Comparison of ENCODE assay signal across 13 cellular contexts in the genomic region with DNA sequence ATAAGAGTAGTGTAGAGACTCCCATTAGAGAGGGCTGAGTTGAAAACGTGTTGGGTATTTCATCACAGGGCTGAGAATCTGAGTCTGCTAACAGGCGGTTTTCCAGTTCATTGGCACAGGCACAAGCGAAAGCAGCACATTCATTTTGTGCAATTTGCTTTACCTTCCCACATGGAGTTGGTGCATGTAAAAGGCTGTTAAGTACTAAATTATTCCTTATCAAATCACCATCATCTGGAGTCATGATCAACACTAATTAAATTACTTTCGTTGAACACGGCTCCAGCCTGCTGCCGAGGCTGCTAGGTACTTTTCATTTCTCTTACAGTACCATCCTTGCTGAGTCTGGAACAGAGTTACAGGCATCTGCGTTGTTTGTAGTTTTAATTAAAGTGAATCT. TPM values are rescaled to one million over a fixed set of nuclear protein-coding genes. Genes with fewer than 3 reads are reported as not detected.
DNase-seq lines count a peak whose midpoint lies in the region; ATAC-seq, FAIRE-seq and TF ChIP-seq lines count a peak whose summit lies in the region.
"Had no signal": no experiment of that assay in that cellular context is flagged by ENCODE, and none has a peak within 500 bp of the region (broad histone marks: within the 10 kb centered on the region; RNA-seq: fewer than 3 reads in every experiment).

No MANE protein-coding gene starts in this region.

- H3K4me2 ChIP-seq in IMR-90 (ENCODE audit: low read depth, low read length), result no peak overlapping the region

- H2BK20ac ChIP-seq in IMR-90 (ENCODE audit: low read depth, low read length), result 0 out of 2 replicates have a peak overlapping the region, but pooled peaks have one; percentile 20

- POLR2A ChIA-PET in IMR-90 (lab: Charles Lee; ENCODE audit: unreplicated experiment), result no interaction called here

- no peak for TF ChIP-seq RAD21 in IMR-90 (IDR thresholded peaks at IDR 0.05; ENCODE audit: low read length)

- peak overlapping the region; percentile 77; the same call in 1 of the 2 replicates for H3K18ac ChIP-seq in IMR-90 (ENCODE audit: low read depth, low read length)

- H4K20me1 ChIP-seq in IMR-90 (ENCODE audit: insufficient read depth, low read length), result no peaks in the 10 kb centered on the region

- dilution Hi-C loops in IMR-90 (cut with HindIII; ENCODE audit: low sequenced_read_pairs, unreplicated experiment), result no loop called here

- H3K56ac ChIP-seq in IMR-90 (ENCODE audit: extremely low read depth, insufficient read depth, low read length), result no peak overlapping the region

- H3K4me1 ChIP-seq in IMR-90 (ENCODE audit: control insufficient read depth, insufficient read depth, low read length) (peaks cover 2% of the 10 kb centered on the region; the same call in 1 of the 2 replicates), mucosa of descending colon (ENCODE audit: low read depth) (no peaks in the 10 kb centered on the region), kidney (ENCODE audit: control insufficient read depth in 1 of 2, insufficient read depth in 1 of 2, low read depth in 1 of 2, low read length in 2 of 2) (no peaks in the 10 kb centered on the region), Peyer's patch (no peaks in the 10 kb centered on the region)
- H3K4me1 ChIP-seq: body of pancreas had no signal

- peak overlapping the region; percentile 12 to 31; a peak in 1 of 4 replicates for H4K8ac ChIP-seq in IMR-90 (ENCODE audit: low read depth in 2 of 2, low read length in 2 of 2)

- H3K4me3 ChIP-seq in IMR-90 (ENCODE audit: insufficient read depth, low read depth, low read length), result no peak overlapping the region
- no peak overlapping the region for H3K4me3 ChIP-seq in mucosa of descending colon
- H3K4me3 ChIP-seq in kidney (ENCODE audit: low read length in 2 of 2), result no peak overlapping the region
- H3K4me3 ChIP-seq in Peyer's patch, result no peak overlapping the region
- H3K4me3 ChIP-seq: body of pancreas, skin epidermis had no signal

- no peak overlapping the region for H4K91ac ChIP-seq in IMR-90 (ENCODE audit: insufficient read depth, low read depth, low read length)

- ATAC-seq in IMR-90 (ENCODE audit: low read depth), result no peak; the same call in 1 of the 2 replicates
- no peak for ATAC-seq in HG03139 (IDR thresholded peaks at IDR 0.05; ENCODE audit: unreplicated experiment)
- no peak for ATAC-seq in mucosa of descending colon
- ATAC-seq: body of pancreas, esophagus mucosa had no signal

- no CpG with 5 or more reads among the region's 7 CpGs for WGBS in IMR-90 (ENCODE audit: extremely low coverage in 2 of 2, insufficient read length in 1 of 2), 2 experiments

- TF ChIP-seq CTCF in IMR-90 (conservative IDR thresholded peaks at IDR 0.05; ENCODE audit: low read depth, low read length) (no peak), mucosa of descending colon (IDR thresholded peaks at IDR 0.05) (no peak), kidney (IDR thresholded peaks at IDR 0.05; ENCODE audit: borderline replicate concordance, extremely low read depth, insufficient read depth) (no peak), Peyer's patch (IDR thresholded peaks at IDR 0.05) (no peak)

- 0 out of 2 replicates have a peak overlapping the region, but pooled peaks have one; percentile 13 for H2AK5ac ChIP-seq in IMR-90 (ENCODE audit: low read depth, low read length)

- H3K14ac ChIP-seq in IMR-90 (replicated peaks; ENCODE audit: low read depth, low read length), result peak overlapping the region; percentile 24; the same call in 1 of the 2 replicates

- no peak overlapping the region for H3K4ac ChIP-seq in IMR-90 (ENCODE audit: low read depth, low read length)

- H3K9me3 ChIP-seq in IMR-90 (ENCODE audit: control insufficient read depth, insufficient read depth, low read length) (no peaks in the 10 kb centered on the region), mucosa of descending colon (no peaks in the 10 kb centered on the region), kidney (ENCODE audit: control insufficient read depth in 1 of 2, low read length in 2 of 2) (no peaks in the 10 kb centered on the region), Peyer's patch (no peaks in the 10 kb centered on the region)
- H3K9me3 ChIP-seq: body of pancreas had no signal

- H3K23ac ChIP-seq in IMR-90 (ENCODE audit: low read depth, low read length), result no peak overlapping the region

- H3K79me1 ChIP-seq in IMR-90 (ENCODE audit: low read depth in 1 of 2, low read length in 2 of 2), result no peaks in the 10 kb centered on the region

- peak; percentile 21 for DNase-seq in A172 (ENCODE audit: low spot score)
- DNase-seq in IMR-90, result no peak
- peak; percentile 69 for DNase-seq in amniotic epithelial cell (ENCODE audit: low read depth)
- peak; percentile 41 for DNase-seq in left kidney (ENCODE audit: low read depth, low spot score)
- DNase-seq in mucosa of descending colon, result no peak
- no peak for DNase-seq in kidney
- no peak for DNase-seq in Peyer's patch
- DNase-seq: AML-193 had no signal

- BruUV-seq in IMR-90 (replicated peaks; lab: Mats Ljungman, UMichigan), result no TSS peak

- TF ChIP-seq POLR2A in IMR-90 (IDR thresholded peaks at IDR 0.05; ENCODE audit: low read depth, low read length) (no peak), Peyer's patch (IDR thresholded peaks at IDR 0.05) (no peak)

- H2AFZ ChIP-seq in IMR-90 (replicated peaks; ENCODE audit: low read length, poor library complexity), result no peak overlapping the region

- FAIRE-seq in kidney (lab: Jason Lieb, UNC), result no peak

- CTCF ChIA-PET in IMR-90 (lab: Yijun Ruan, JAX), result interaction anchor here (1.0 kb wide), 1 partner anchor 30 kb away, joined by 3 read pairs; no protein-coding TSS in a partner anchor

- H3K9ac ChIP-seq in IMR-90 (ENCODE audit: low read depth, low read length), result no peak overlapping the region
- no peak overlapping the region for H3K9ac ChIP-seq in kidney (ENCODE audit: low read length in 2 of 2)

- H2BK15ac ChIP-seq in IMR-90 (ENCODE audit: low read depth, low read length), result 0 out of 3 replicates have a peak overlapping the region, but pooled peaks have one; percentile 39

- H3K27ac ChIP-seq in IMR-90 (ENCODE audit: insufficient read depth, low read length), result no peak overlapping the region
- H3K27ac ChIP-seq in kidney (ENCODE audit: low read depth in 2 of 2, low read length in 2 of 2), result no peak overlapping the region
- no peak overlapping the region for H3K27ac ChIP-seq in Peyer's patch
- H3K27ac ChIP-seq: body of pancreas had no signal

- H3K9me1 ChIP-seq in IMR-90 (ENCODE audit: insufficient read depth, low read length), result no peaks in the 10 kb centered on the region

- in situ Hi-C loops in IMR-90 (cut with MboI; ENCODE audit: low sequenced_read_pairs), result no loop called here

- no peak overlapping the region for H2AK9ac ChIP-seq in IMR-90 (replicated peaks; ENCODE audit: low read depth, low read length, poor library complexity)

- H2BK120ac ChIP-seq in IMR-90 (ENCODE audit: low read depth, low read length), result 0 out of 2 replicates have a peak overlapping the region, but pooled peaks have one; percentile 6

- intact Hi-C loops in IMR-90 (cut with micrococcal nuclease) (loop anchor here (2.0 kb wide), 1 partner anchor 43 kb away; a partner anchor contains a TSS), mucosa of descending colon (cut with DNase I, micrococcal nuclease) (no loop called here), kidney (cut with DNase I) (no loop called here)

- no peak overlapping the region for H4K5ac ChIP-seq in IMR-90 (ENCODE audit: low read depth, low read length)

- H3K27me3 ChIP-seq in IMR-90 (ENCODE audit: control insufficient read depth, insufficient read depth, low read length) (no peaks in the 10 kb centered on the region), Peyer's patch (no peaks in the 10 kb centered on the region)
- H3K27me3 ChIP-seq: body of pancreas had no signal

- H2BK5ac ChIP-seq in IMR-90 (ENCODE audit: low read depth, low read length, poor library complexity, severe bottlenecking), result no peak overlapping the region

- H3K36me3 ChIP-seq in IMR-90 (ENCODE audit: control insufficient read depth, insufficient read depth, low read length) (no peaks in the 10 kb centered on the region), mucosa of descending colon (ENCODE audit: low read depth) (no peaks in the 10 kb centered on the region), kidney (ENCODE audit: control insufficient read depth in 1 of 2, insufficient read depth in 2 of 2, low read length in 2 of 2) (no peaks in the 10 kb centered on the region), Peyer's patch (no peaks in the 10 kb centered on the region)

TF ChIP-seq in IMR-90, 13 proteins besides CTCF, POLR2A, EP300 and RAD21:
- no peak for TF ChIP-seq RCOR1 (IDR thresholded peaks at IDR 0.05; ENCODE audit: insufficient replicate concordance, low read length)
TF ChIP-seq in IMR-90: peak in this region for 0.

RNA-seq across cellular contexts. Expression of a gene that starts 43.8 kb away (rescaled TPM):
- total RNA-seq in A172 (2014; rRNA removed; shearing (Covaris generic)), result 5.2 and 9.8 TPM in 2 replicates
- total RNA-seq in IMR-90 (2012; rRNA removed) (17.2 and 21.1 TPM in 2 replicates), mucosa of descending colon (10 to 100 TPM in 1 of 3 donors, 1 to 10 TPM in 2; 2.6 to 16.9 (median 5.9) TPM), kidney (28.6 TPM), Peyer's patch (1 to 10 TPM; 1.6 to 5.1 (median 2.0) TPM)
- polyA plus RNA-seq in IMR-90 (2012; rRNA removed) (8.6 and 11.9 TPM in 2 replicates), kidney (ENCODE audit: insufficient read depth, low read depth, low replicate concordance) (2.0 TPM)
- polyA plus RNA-seq in IMR-90 (2012; cell fraction: cytosol; rRNA removed), result 3.8 and 7.2 TPM in 2 replicates
- polyA plus RNA-seq in IMR-90 (2012; cell fraction: nucleus; rRNA removed; ENCODE audit: low replicate concordance), result 7.0 and 10.1 TPM in 2 replicates
- total RNA-seq: T-helper 1 cell treated with Interleukin-12 subunit alpha and Interleukin-12 subunit beta and Interleukin-4 antibody, amounts not matched to agents 30 ng/mL and 1 ng/mL, for 36 hours had no signal

Comparison
In these comparisons a context has a peak if more than half of its experiments do, and no peak if none do; other contexts are left out.
1. DNase-seq: peak in A172 (single experiment), amniotic epithelial cell (single experiment) and left kidney (single experiment); none in IMR-90 (single experiment), mucosa of descending colon (0 of 3), kidney (single experiment) and Peyer's patch (0 of 3).